Comparison of ENCODE assay signal across 8 cellular contexts in genomic region chr4:153223935-153224334, GRCh38. TPM values are rescaled to one million over a fixed set of nuclear protein-coding genes. Genes with fewer than 3 reads are reported as not detected.
DNase-seq lines count a peak whose midpoint lies in the region; ATAC-seq and TF ChIP-seq lines count a peak whose summit lies in the region.

No MANE protein-coding gene starts in this region.

- H3K27me3 ChIP-seq in mammary epithelial cell (ENCODE audit: insufficient read depth, low read length) (no peaks in the 10 kb centered on the region), lower lobe of right lung (ENCODE audit: low read depth) (no peaks in the 10 kb centered on the region), uterus (no peaks in the 10 kb centered on the region)

- H2AFZ ChIP-seq in mammary epithelial cell (ENCODE audit: low read depth, low read length): no peak overlapping the region

- WGBS in mammary epithelial cell (ENCODE audit: low coverage, missing lambda C conversion rate): 0% methylated on average over 1 of the region's 1 CpG

- in situ Hi-C loops in mammary epithelial cell (cut with MboI; ENCODE audit: low sequenced_read_pairs in 2 of 2): no loop called here

- H3K4me1 Mint-ChIP-seq in natural killer cell: peaks cover 12 to 15% of the 10 kb centered on the region in 2 donors
- H3K4me1 Mint-ChIP-seq in natural killer cell treated with Interleukin-12 subunit alpha and Interleukin-12 subunit beta and Interleukin-15 and Interleukin-18, amount 100 ng/mL, for 72 hours (ENCODE audit: low read depth in 2 of 2): peaks cover 4 to 9% of the 10 kb centered on the region in 2 donors

- H3K9me3 ChIP-seq in mammary epithelial cell (replicated peaks; ENCODE audit: insufficient read depth, low read length): peaks cover 2% of the 10 kb centered on the region
- H3K9me3 ChIP-seq in lower lobe of right lung: no peaks in the 10 kb centered on the region
- no peaks in the 10 kb centered on the region for H3K9me3 ChIP-seq in uterus

- peak overlapping the region; percentile 58 to 73 (median 61) for H3K4me3 ChIP-seq in mammary epithelial cell (replicated peaks in 1 of 3; ENCODE audit: insufficient read depth in 1 of 3, low read depth in 2 of 3, low read length in 3 of 3)
- peak overlapping the region; percentile 71 for H3K4me3 ChIP-seq in lower lobe of right lung
- H3K4me3 ChIP-seq in uterus: peak overlapping the region; percentile 68

- intact Hi-C loops in natural killer cell (cut with micrococcal nuclease): no loop called here
- intact Hi-C loops in mammary epithelial cell (cut with micrococcal nuclease): loop anchor here (2.0 to 5.0 kb wide), 4 partner anchors 71 to 358 kb away; no protein-coding TSS in a partner anchor
- intact Hi-C loops in lower lobe of right lung (cut with DNase I): no loop called here
- intact Hi-C loops in uterus (cut with DNase I; ENCODE audit: low total_unique reads): no loop called here

- H3K36me3 ChIP-seq in mammary epithelial cell (ENCODE audit: insufficient read depth, low read length) (no peaks in the 10 kb centered on the region), lower lobe of right lung (no peaks in the 10 kb centered on the region), uterus (no peaks in the 10 kb centered on the region)

- no peaks in the 10 kb centered on the region for H3K9me3 Mint-ChIP-seq in natural killer cell
- no peaks in the 10 kb centered on the region for H3K9me3 Mint-ChIP-seq in natural killer cell treated with Interleukin-12 subunit alpha and Interleukin-12 subunit beta and Interleukin-15 and Interleukin-18, amount 100 ng/mL, for 72 hours

- peaks cover 25% of the 10 kb centered on the region for H3K4me1 ChIP-seq in mammary epithelial cell (ENCODE audit: insufficient read depth, low read length)
- peaks cover 13% of the 10 kb centered on the region for H3K4me1 ChIP-seq in lower lobe of right lung
- H3K4me1 ChIP-seq in uterus: peaks cover 0 to 11% of the 10 kb centered on the region in 2 donors

- peaks cover 12% of the 10 kb centered on the region for H3K36me3 Mint-ChIP-seq in natural killer cell
- H3K36me3 Mint-ChIP-seq in natural killer cell treated with Interleukin-12 subunit alpha and Interleukin-12 subunit beta and Interleukin-15 and Interleukin-18, amount 100 ng/mL, for 72 hours: peaks cover 12% of the 10 kb centered on the region

- no peak for TF ChIP-seq CTCF in natural killer cell (IDR thresholded peaks at IDR 0.05)
- no peak for TF ChIP-seq CTCF in mammary epithelial cell (conservative IDR thresholded peaks at IDR 0.05 in 1 of 2, IDR thresholded peaks at IDR 0.05 in 1 of 2; ENCODE audit: extremely low read depth in 1 of 2, insufficient read depth in 1 of 2, low read depth in 1 of 2, low read length in 2 of 2)
- TF ChIP-seq CTCF in lower lobe of right lung (IDR thresholded peaks at IDR 0.05): no peak
- no peak for TF ChIP-seq CTCF in uterus (IDR thresholded peaks at IDR 0.05)

- no peak overlapping the region for H3K27ac Mint-ChIP-seq in natural killer cell
- no peak overlapping the region for H3K27ac Mint-ChIP-seq in natural killer cell treated with Interleukin-12 subunit alpha and Interleukin-12 subunit beta and Interleukin-15 and Interleukin-18, amount 100 ng/mL, for 72 hours

- CTCF ChIA-PET in mammary epithelial cell (lab: Charles Lee; ENCODE audit: low non-redundant PET): no interaction called here

- H3K79me2 ChIP-seq in mammary epithelial cell (ENCODE audit: insufficient read depth, low read length): peaks cover 48% of the 10 kb centered on the region

- ATAC-seq in natural killer cell (no peak), lower lobe of right lung (peak; percentile 77)
- ATAC-seq in natural killer cell treated with Interleukin-12 subunit alpha and Interleukin-12 subunit beta and Interleukin-15 and Interleukin-18, amount 100 ng/mL, for 72 hours: no peak

- DNase-seq in natural killer cell (no peak), mammary epithelial cell (peak; percentile 62), lower lobe of right lung (no peak), uterus (no peak), H4 (ENCODE audit: low spot score) (no peak), GOT3 (lab: John Stamatoyannopoulos, UW) (no peak), HK-2 (ENCODE audit: unreplicated experiment) (no peak)
- no peak for DNase-seq in natural killer cell treated with Interleukin-12 subunit alpha and Interleukin-12 subunit beta and Interleukin-15 and Interleukin-18, amount 100 ng/mL, for 72 hours (ENCODE audit: low spot score)

- H3K27me3 Mint-ChIP-seq in natural killer cell (ENCODE audit: low read depth in 2 of 2): peaks cover 40 to 49% of the 10 kb centered on the region in 2 donors
- H3K27me3 Mint-ChIP-seq in natural killer cell treated with Interleukin-12 subunit alpha and Interleukin-12 subunit beta and Interleukin-15 and Interleukin-18, amount 100 ng/mL, for 72 hours: peaks cover 33 to 62% of the 10 kb centered on the region in 2 donors

- no TSS peak for BruUV-seq in mammary epithelial cell (replicated peaks; lab: Mats Ljungman, UMichigan)

- dilution Hi-C loops in mammary epithelial cell (cut with HindIII; ENCODE audit: low sequenced_read_pairs): loop anchor here (5.0 kb wide), 1 partner anchor 37 kb away; no protein-coding TSS in a partner anchor

- no peak overlapping the region for H3K27ac ChIP-seq in mammary epithelial cell (ENCODE audit: insufficient read depth, low read depth, low read length)
- H3K27ac ChIP-seq in lower lobe of right lung: peak overlapping the region; percentile 85
- H3K27ac ChIP-seq in uterus: peak overlapping the region; percentile 94

- peak overlapping the region; percentile 99 for H3K4me2 ChIP-seq in mammary epithelial cell (ENCODE audit: insufficient read depth, low read depth, low read length)

- peak overlapping the region; percentile 79 for H3K9ac ChIP-seq in mammary epithelial cell (ENCODE audit: insufficient read depth, low read length)

- H3K4me3 Mint-ChIP-seq in natural killer cell: peak overlapping the region; percentile 87
- no peak overlapping the region for H3K4me3 Mint-ChIP-seq in natural killer cell treated with Interleukin-12 subunit alpha and Interleukin-12 subunit beta and Interleukin-15 and Interleukin-18, amount 100 ng/mL, for 72 hours

- TF ChIP-seq POLR2A in uterus (IDR thresholded peaks at IDR 0.05): no peak

- H4K20me1 ChIP-seq in mammary epithelial cell (ENCODE audit: insufficient read depth, low read length): no peaks in the 10 kb centered on the region

RNA-seq across cellular contexts. Expression of gene TRIM2, which starts 19.7 kb away (rescaled TPM):
- total RNA-seq in natural killer cell: under 1 TPM in 1 of 3 donors, not detected in 2; 0.11 TPM
- total RNA-seq in natural killer cell treated with Interleukin-12 subunit alpha and Interleukin-12 subunit beta and Interleukin-15 and Interleukin-18, amount 100 ng/mL, for 72 hours: not detected
- 10 to 100 TPM; 19.5 to 65.2 TPM for total RNA-seq in mammary epithelial cell
- 11.0 TPM for polyA plus RNA-seq in mammary epithelial cell
- polyA minus RNA-seq in mammary epithelial cell: 31.4 TPM
- total RNA-seq in lower lobe of right lung: 32.6 TPM
- total RNA-seq in uterus: 100 to 1,000 TPM in 1 of 4 donors, 10 to 100 TPM in 3; 25.9 to 121 (median 45.6) TPM
- 16.5 and 22.0 TPM in 2 replicates for total RNA-seq in H4 (2014; rRNA removed; shearing (Covaris generic))

Comparison
In these comparisons a context has a peak if more than half of its experiments do, and no peak if none do; other contexts are left out.
1. ATAC-seq: peak in lower lobe of right lung (2 of 2); none in natural killer cell (0 of 3) and natural killer cell treated with Interleukin-12 subunit alpha and Interleukin-12 subunit beta and Interleukin-15 and Interleukin-18, amount 100 ng/mL, for 72 hours (0 of 2).
2. RNA of gene TRIM2, which starts 19.7 kb away (total RNA-seq): 19.5 to 65.2 TPM in mammary epithelial cell, 25.9 to 121 TPM in uterus, 32.6 TPM in lower lobe of right lung (single experiment) and 16.5 to 22.0 TPM in H4; 0.11 TPM in natural killer cell and not detected in natural killer cell treated with Interleukin-12 subunit alpha and Interleukin-12 subunit beta and Interleukin-15 and Interleukin-18, amount 100 ng/mL, for 72 hours; every median in the first group is over 10 times any median in the second.
3. Peak in every context shown above with its lines, with median percentiles within 50 percentile points of each other: H3K4me3 ChIP-seq.